In the genomic region with DNA sequence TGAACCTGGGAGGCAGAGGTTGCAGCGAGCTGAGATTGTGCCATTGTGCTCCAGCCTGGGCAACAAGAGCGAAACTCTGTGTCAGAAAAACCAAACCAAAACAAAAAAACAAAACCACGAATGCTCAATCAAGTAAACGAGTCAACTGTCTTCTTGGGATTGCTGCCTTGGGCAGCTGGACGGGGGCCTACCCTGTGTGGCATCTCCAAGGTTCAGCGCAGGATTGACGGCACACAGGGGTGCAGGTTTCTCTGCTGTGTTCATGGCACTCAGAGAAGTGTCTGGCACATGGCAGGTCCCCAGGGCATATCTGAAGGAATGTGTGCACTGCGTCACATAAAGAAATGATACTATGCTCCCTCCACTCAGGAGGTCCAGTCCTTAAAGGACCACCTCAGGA, we compare ENCODE assay signal across 32 cellular contexts. TPM values are rescaled to one million over a fixed set of nuclear protein-coding genes. Genes with fewer than 3 reads are reported as not detected.
"Had no signal": no experiment of that assay in that cellular context is flagged by ENCODE, and none has a peak within 500 bp of the region (broad histone marks: within the 10 kb centered on the region; RNA-seq: fewer than 3 reads in every experiment).

No MANE protein-coding gene starts in this region.

- H3K4me3 Mint-ChIP-seq: activated CD4-positive, alpha-beta T cell treated with anti-CD3 and anti-CD28 coated beads for 36 hours; activated CD4-positive, alpha-beta T cell treated with anti-CD3 and anti-CD28 coated beads, Interleukin-2, amount 10 ng/mL, durations not matched to agents 7 days and 5 days; activated CD8-positive, alpha-beta T cell treated with anti-CD3 and anti-CD28 coated beads, Interleukin-2, amount 10 ng/mL, durations not matched to agents 7 days and 5 days; activated naive CD4-positive, alpha-beta T cell treated with anti-CD3 and anti-CD28 coated beads, Interleukin-2, amount 50 U/mL, for 24 hours; activated naive CD8-positive, alpha-beta T cell treated with anti-CD3 and anti-CD28 coated beads, Interleukin-2, amount 10 ng/mL, durations not matched to agents 7 days and 5 days; activated T-cell treated with anti-CD3 and anti-CD28 coated beads, Interleukin-2, amount 50 U/mL, for 24 hours; T-helper 1 cell treated with Interleukin-12 subunit alpha and Interleukin-12 subunit beta and Interleukin-4 antibody, amounts not matched to agents 30 μg/mL and 1 μg/mL, for 36 hours; T-helper 2 cell treated with Interferon-gamma antibody and Interleukin-4, amounts not matched to agents 5 μg/mL and 100 μg/mL, for 36 hours had no signal

- H3K27me3 Mint-ChIP-seq: activated naive CD4-positive, alpha-beta T cell treated with anti-CD3 and anti-CD28 coated beads, Interleukin-2, amount 50 U/mL, for 24 hours; activated T-cell treated with anti-CD3 and anti-CD28 coated beads, Interleukin-2, amount 50 U/mL, for 24 hours had no signal

- H3K27ac ChIP-seq: ascending aorta had no signal

- FAIRE-seq: RCC 7860, TTC549 had no signal

- H3K27me3 ChIP-seq: ascending aorta had no signal

- H3K27ac Mint-ChIP-seq: activated CD4-positive, alpha-beta T cell treated with anti-CD3 and anti-CD28 coated beads for 36 hours; activated CD4-positive, alpha-beta T cell treated with anti-CD3 and anti-CD28 coated beads, Interleukin-2, amount 10 ng/mL, durations not matched to agents 7 days and 5 days; activated CD8-positive, alpha-beta T cell treated with anti-CD3 and anti-CD28 coated beads, Interleukin-2, amount 10 ng/mL, durations not matched to agents 7 days and 5 days; activated naive CD4-positive, alpha-beta T cell treated with anti-CD3 and anti-CD28 coated beads, Interleukin-2, amount 50 U/mL, for 24 hours; activated naive CD8-positive, alpha-beta T cell treated with anti-CD3 and anti-CD28 coated beads, Interleukin-2, amount 10 ng/mL, durations not matched to agents 7 days and 5 days; activated T-helper 2 cell treated with anti-CD3 and anti-CD28 coated beads, Interferon-gamma antibody, Interleukin-2, Interleukin-4, amounts not matched to agents 10 μg/mL and 5 μg/mL and 100 μg/mL, durations not matched to agents 14 hours and 24 hours and 36 hours; T-helper 1 cell treated with Interleukin-12 subunit alpha and Interleukin-12 subunit beta and Interleukin-4 antibody, amounts not matched to agents 30 μg/mL and 1 μg/mL, for 36 hours; T-helper 2 cell treated with Interferon-gamma antibody and Interleukin-4, amounts not matched to agents 5 μg/mL and 100 μg/mL, for 36 hours had no signal

- DNase-seq: activated CD4-positive, alpha-beta T cell treated with anti-CD3 and anti-CD28 coated beads for 36 hours; activated CD4-positive, alpha-beta T cell treated with anti-CD3 and anti-CD28 coated beads, Interleukin-2, amount 10 ng/mL, durations not matched to agents 7 days and 5 days; activated CD4-positive, alpha-beta T cell treated with anti-CD3 and anti-CD28 coated beads, Interleukin-2, amount 50 U/mL, for 48 hours; activated CD8-positive, alpha-beta T cell treated with anti-CD3 and anti-CD28 coated beads, Interleukin-2, amount 10 ng/mL, durations not matched to agents 7 days and 5 days; activated gamma-delta T cell; activated naive CD4-positive, alpha-beta T cell treated with Interleukin-2 at 50 U/mL for 16 hours; activated naive CD8-positive, alpha-beta T cell treated with anti-CD3 and anti-CD28 coated beads, Interleukin-2, amount 10 ng/mL, durations not matched to agents 7 days and 5 days; activated T-cell treated with anti-CD3 and anti-CD28 coated beads, Interleukin-2, amount 50 U/mL, for 24 hours; amygdala; NCI-H1048; NCI-H1105 treated with DMSO at 0.1 percent for 48 hours; NCI-H1436; NCI-H1694; NCI-H1930; NCI-H2081 treated with DMSO at 0.1 percent for 48 hours; NCI-H345; NCI-H510A; NCI-H526; NCI-H748 treated with DMSO at 0.1 percent for 48 hours; NK-92 treated with Interleukin-12 subunit alpha and Interleukin-12 subunit beta, amount 100 ng/mL, for 24 hours; PC-3; Right ventricle myocardium superior had no signal

- ATAC-seq: activated CD4-positive, alpha-beta T cell treated with anti-CD3 and anti-CD28 coated beads for 36 hours; activated CD4-positive, CD25-positive, alpha-beta regulatory T cell treated with anti-CD3 and anti-CD28 coated beads, Interleukin-2, amount 50 U/mL, for 24 hours; activated CD8-positive, alpha-beta T cell treated with anti-CD3 and anti-CD28 coated beads, Interleukin-2, amount 10 ng/mL, durations not matched to agents 7 days and 5 days; PC-3 had no signal

- H3K4me3 ChIP-seq: ascending aorta had no signal

RNA-seq across cellular contexts. Expression of gene CRYGN, which starts 25.2 kb away (rescaled TPM):
- total RNA-seq: activated T-helper 2 cell treated with anti-CD3 and anti-CD28 coated beads, Interferon-gamma antibody, Interleukin-2, Interleukin-4, amounts not matched to agents 10 μg/mL and 5 μg/mL and 100 μg/mL, durations not matched to agents 14 hours and 24 hours and 36 hours; ascending aorta; cardiac septum; M059J had no signal

RNA-seq across cellular contexts. Expression of gene WDR86, which starts 55.3 kb away (rescaled TPM):
- total RNA-seq: activated CD4-positive, alpha-beta T cell treated with anti-CD3 and anti-CD28 coated beads for 36 hours; activated T-helper 2 cell treated with anti-CD3 and anti-CD28 coated beads, Interferon-gamma antibody, Interleukin-2, Interleukin-4, amounts not matched to agents 10 μg/mL and 5 μg/mL and 100 μg/mL, durations not matched to agents 14 hours and 24 hours and 36 hours; cardiac septum; PC-3 had no signal
